ENCODE assay signal across 8 cellular contexts in genomic region chr2:206250041-206250897, GRCh38. TPM values are rescaled to one million over a fixed set of nuclear protein-coding genes. Genes with fewer than 3 reads are reported as not detected.
DNase-seq lines count a peak whose midpoint lies in the region; ATAC-seq and TF ChIP-seq lines count a peak whose summit lies in the region.
"Had no signal": no experiment of that assay in that cellular context is flagged by ENCODE, and none has a peak within 500 bp of the region (broad histone marks: within the 10 kb centered on the region; RNA-seq: fewer than 3 reads in every experiment).

No MANE protein-coding gene starts in this region.

- intact Hi-C loops in lower leg skin (cut with DNase I; ENCODE audit: low total_unique reads) = no loop called here

- no peak for TF ChIP-seq POLR2A in lower leg skin (IDR thresholded peaks at IDR 0.05)

- 56 to 61% methylated on average over 45 of the region's 45 CpGs for WGBS in lower leg skin, 2 donors

- ATAC-seq in GM18868 (IDR thresholded peaks at IDR 0.05; ENCODE audit: unreplicated experiment) (peak; percentile 52), esophagus mucosa (peak; percentile 46)

- peak; percentile 43 for DNase-seq in LHCN-M2 (ENCODE audit: low read depth)
- no peak for DNase-seq in skeletal muscle cell (ENCODE audit: low read depth)
- DNase-seq in epidermal melanocyte (ENCODE audit: insufficient read length, low spot score) = no peak
- DNase-seq in lower leg skin (ENCODE audit: low spot score in 2 of 2) = no peak
- no peak for DNase-seq in ureter (ENCODE audit: low spot score)
- DNase-seq: activated effector memory CD4-positive, alpha-beta T cell treated with Interleukin-2 at 50 U/mL for 16 hours had no signal

- H3K4me3 ChIP-seq in skeletal muscle cell (ENCODE audit: low read depth, low read length) = peak overlapping the region; percentile 34
- H3K4me3 ChIP-seq in lower leg skin (ENCODE audit: low read depth, poor library complexity, severe bottlenecking) = no peak overlapping the region

- no peak for TF ChIP-seq CTCF in lower leg skin (IDR thresholded peaks at IDR 0.05)

RNA-seq across cellular contexts. Expression of gene ZDBF2, which starts 24.2 kb away (rescaled TPM):
- total RNA-seq in LHCN-M2 (2014; rRNA removed) = 11.5 and 12.1 TPM in 2 replicates
- 1.1 TPM for polyA plus RNA-seq in LHCN-M2 (2012)
- total RNA-seq in esophagus mucosa = 5.6 TPM
- total RNA-seq in lower leg skin = 1 to 10 TPM; 3.1 to 5.5 (median 4.1) TPM
- total RNA-seq in ureter = 13.0 TPM
